Comparison of ENCODE assay signal across 17 cellular contexts in genomic region chr4:142519342-142519741, GRCh38.
"Had no signal": no experiment of that assay in that cellular context is flagged by ENCODE, and none has a peak within 500 bp of the region (broad histone marks: within the 10 kb centered on the region; RNA-seq: fewer than 3 reads in every experiment).

No MANE protein-coding gene starts in this region.

- H3K4me3 ChIP-seq: heart right ventricle, lower lobe of right lung, testis had no signal

- H3K27me3 ChIP-seq: brain microvascular endothelial cell, heart right ventricle, testis had no signal

- H3K4me1 ChIP-seq: lower lobe of right lung, parathyroid adenoma, testis had no signal

- ATAC-seq: activated CD8-positive, alpha-beta T cell treated with anti-CD3 and anti-CD28 coated beads, Interleukin-2, amount 10 ng/mL, durations not matched to agents 7 days and 5 days; activated T-cell treated with anti-CD3 and anti-CD28 coated beads, Interleukin-2, amount 50 U/mL, for 4 hours; heart right ventricle; left colon; lower lobe of right lung; sciatic nerve; stimulated activated memory B cell treated with anti-CD40 and anti-IgM and Interleukin-4, amounts not matched to agents 10 μg/mL and 1 μg/mL and 100 μg/mL, for 72 hours had no signal

- H3K27ac ChIP-seq: brain microvascular endothelial cell, heart right ventricle, lower lobe of right lung, parathyroid adenoma, testis had no signal

- H3K36me3 ChIP-seq: brain microvascular endothelial cell, heart right ventricle, lower lobe of right lung had no signal

- H3K9me3 ChIP-seq: heart right ventricle, lower lobe of right lung, testis had no signal

- DNase-seq: activated CD4-positive, alpha-beta T cell treated with anti-CD3 and anti-CD28 coated beads, Interleukin-2, amount 10 ng/mL, durations not matched to agents 24 days and 14 days; activated CD8-positive, alpha-beta memory T cell treated with anti-CD3 and anti-CD28 coated beads, Interleukin-2, amount 50 U/mL, for 4 hours; activated CD8-positive, alpha-beta T cell treated with anti-CD3 and anti-CD28 coated beads, Interleukin-2, amount 10 ng/mL, durations not matched to agents 7 days and 5 days; activated naive CD4-positive, alpha-beta T cell treated with anti-CD3 and anti-CD28 coated beads for 36 hours; activated T-cell treated with anti-CD3 and anti-CD28 coated beads, Interleukin-2, amount 50 U/mL, for 4 hours; anterior cingulate cortex; brain microvascular endothelial cell; cortex of kidney; erythroblast; heart right ventricle; left colon; lower lobe of right lung; stimulated activated CD4-positive, alpha-beta T cell treated with anti-CD3 and anti-CD28 coated beads, Interleukin-4, amount 100 ng/mL, for 24 hours; testis had no signal
